ENCODE assay signal across 8 cellular contexts in genomic region chr6:90098025-90098474, GRCh38.
DNase-seq lines count a peak whose midpoint lies in the region; ATAC-seq, FAIRE-seq and TF ChIP-seq lines count a peak whose summit lies in the region.

No MANE protein-coding gene starts in this region.

- FAIRE-seq in frontal cortex (lab: Jason Lieb, UNC), result peak; percentile 8

- peak in 1 of 2 donors; percentile 27 for DNase-seq in frontal cortex (ENCODE audit: low spot score in 2 of 2)
- DNase-seq in retinal pigment epithelial cell (ENCODE audit: low read depth), result peak; percentile 93
- DNase-seq in NCI-H128 (lab: John Stamatoyannopoulos, UW; ENCODE audit: unreplicated experiment), result no peak
- DNase-seq in RPMI8226, result no peak
- DNase-seq in NCI-H1105 treated with DMSO at 0.1 percent for 48 hours (lab: John Stamatoyannopoulos, UW), result no peak

- no peaks in the 10 kb centered on the region for H3K36me3 ChIP-seq in HEK293 (ENCODE audit: control insufficient read depth in 2 of 2, insufficient read depth in 1 of 2, low read length in 2 of 2)

- CTCF ChIA-PET in HEK293 (lab: Yijun Ruan, JAX), result interaction anchor here (0.5 to 3.0 kb wide), 10 partner anchors 10 to 377 kb away, joined by 3 to 9 read pairs (median 4); no protein-coding TSS in a partner anchor

- H3K9me3 ChIP-seq in HEK293 (ENCODE audit: control insufficient read depth, insufficient read depth, low read depth, low read length), result no peaks in the 10 kb centered on the region

- no peaks in the 10 kb centered on the region; the same call in 1 of the 2 replicates for H3K4me1 ChIP-seq in HEK293 (ENCODE audit: control insufficient read depth, insufficient read depth, low read length)

- POLR2A ChIA-PET in HEK293 (lab: Yijun Ruan, JAX), result interaction anchor here (0.5 to 1.6 kb wide), 6 partner anchors 86 to 488 kb away, joined by 3 to 17 read pairs (median 4); no protein-coding TSS in a partner anchor

- ATAC-seq in SK-N-SH treated with all-trans-retinoic acid at 6 μM for 48 hours (peak; percentile 93), GM18520 (IDR thresholded peaks at IDR 0.05; ENCODE audit: unreplicated experiment) (no peak)

- H3K4me3 ChIP-seq in HEK293 (ENCODE audit: low read depth, low read length) (no peak overlapping the region), retinal pigment epithelial cell (ENCODE audit: low read length) (no peak overlapping the region)

- no peak overlapping the region for H3K27ac ChIP-seq in HEK293 (ENCODE audit: extremely low read depth, low read depth, low read length)

- TF ChIP-seq CTCF in HEK293 (tag by site-specific recombination; IDR thresholded peaks at IDR 0.05), result peak; percentile 38; the same call in 1 of the 2 replicates
- TF ChIP-seq CTCF in retinal pigment epithelial cell (conservative IDR thresholded peaks at IDR 0.05; ENCODE audit: low read depth, low read length), result peak; percentile 68

TF ChIP-seq in HEK293, 187 proteins besides CTCF, POLR2A, EP300 and RAD21 (continues in another document):
- no peak for TF ChIP-seq ZNF214 (tag by site-specific recombination; IDR thresholded peaks at IDR 0.05; ENCODE audit: borderline replicate concordance)
- TF ChIP-seq BCL6B (tag by site-specific recombination; IDR thresholded peaks at IDR 0.05), result peak; percentile 88
- peak; percentile 18 for TF ChIP-seq ZNF654 (tag by site-specific recombination; IDR thresholded peaks at IDR 0.05; ENCODE audit: low read depth)
- TF ChIP-seq HIC1 (tag by site-specific recombination; IDR thresholded peaks at IDR 0.05), result no peak
- 0 out of 2 replicates have a peak, but pooled peaks have one; percentile 24 for TF ChIP-seq PATZ1 (tag by site-specific recombination; IDR thresholded peaks at IDR 0.05)

TF ChIP-seq in SK-N-SH treated with all-trans-retinoic acid at 6 μM for 48 hours, 23 proteins besides CTCF, POLR2A, EP300 and RAD21:
- TF ChIP-seq TSHZ2 (CRISPR knock-in tag; IDR thresholded peaks at IDR 0.05) (no peak), CSRNP3 (CRISPR knock-in tag; IDR thresholded peaks at IDR 0.05) (no peak), CSDC2 (CRISPR knock-in tag; IDR thresholded peaks at IDR 0.05) (no peak), CREB5 (CRISPR knock-in tag; IDR thresholded peaks at IDR 0.05; ENCODE audit: low read depth) (peak; percentile 83), POU6F1 (CRISPR knock-in tag; IDR thresholded peaks at IDR 0.05; ENCODE audit: borderline replicate concordance, low read depth) (0 out of 2 replicates have a peak, but pooled peaks have one; percentile 31), ISL1 (CRISPR knock-in tag; IDR thresholded peaks at IDR 0.05) (peak; percentile 77), GLIS3 (CRISPR knock-in tag; IDR thresholded peaks at IDR 0.05) (no peak), ZNF70 (CRISPR knock-in tag; IDR thresholded peaks at IDR 0.05) (no peak), ZNF565 (CRISPR knock-in tag; conservative IDR thresholded peaks at IDR 0.05; ENCODE audit: low read depth) (no peak), ARNTL (CRISPR knock-in tag; IDR thresholded peaks at IDR 0.05; ENCODE audit: borderline replicate concordance, low read depth) (no peak), SNAI2 (CRISPR knock-in tag; IDR thresholded peaks at IDR 0.05) (no peak), OSR1 (CRISPR knock-in tag; IDR thresholded peaks at IDR 0.05) (no peak), RARB (CRISPR knock-in tag; IDR thresholded peaks at IDR 0.05) (no peak), ESRRG (CRISPR knock-in tag; IDR thresholded peaks at IDR 0.05) (no peak), ZNF8 (CRISPR knock-in tag; IDR thresholded peaks at IDR 0.05) (no peak), PATZ1 (CRISPR knock-in tag; IDR thresholded peaks at IDR 0.05; ENCODE audit: borderline replicate concordance) (peak; percentile 100)

Comparison
In these comparisons a context has a peak if more than half of its experiments do, and no peak if none do; other contexts are left out.
1. Of the 2 proteins assayed by ChIP-seq in both HEK293 and SK-N-SH treated with all-trans-retinoic acid at 6 μM for 48 hours: peak only in HEK293: none; only in SK-N-SH treated with all-trans-retinoic acid at 6 μM for 48 hours: none; in both: PATZ1; in neither: 1.